13 cellular contexts compared by ENCODE assay signal in genomic region chr5:102294996-102295395, GRCh38. TPM values are rescaled to one million over a fixed set of nuclear protein-coding genes. Genes with fewer than 3 reads are reported as not detected.
DNase-seq lines count a peak whose midpoint lies in the region; ATAC-seq and TF ChIP-seq lines count a peak whose summit lies in the region.
"Had no signal": no experiment of that assay in that cellular context is flagged by ENCODE, and none has a peak within 500 bp of the region (broad histone marks: within the 10 kb centered on the region; RNA-seq: fewer than 3 reads in every experiment).

No MANE protein-coding gene starts in this region.

- H3K36me3 Mint-ChIP-seq in activated CD4-positive, alpha-beta memory T cell treated with anti-CD3 and anti-CD28 coated beads for 36 hours = no peaks in the 10 kb centered on the region

- peak overlapping the region; percentile 25 for H3K4me3 ChIP-seq in right cardiac atrium (ENCODE audit: low read length)
- no peak overlapping the region for H3K4me3 ChIP-seq in right atrium auricular region

- CTCF ChIA-PET in activated CD4-positive, alpha-beta memory T cell treated with anti-CD3 and anti-CD28 coated beads for 36 hours (lab: Charles Lee) = no interaction called here

- peaks cover 4% of the 10 kb centered on the region for H3K4me1 ChIP-seq in right cardiac atrium (ENCODE audit: control insufficient read depth, insufficient read depth, low read length)
- H3K4me1 ChIP-seq in right atrium auricular region = peaks cover 0 to 17% of the 10 kb centered on the region in 2 donors

- H3K9me3 ChIP-seq in right cardiac atrium (ENCODE audit: control insufficient read depth, low read length) (no peaks in the 10 kb centered on the region), right atrium auricular region (no peaks in the 10 kb centered on the region)
- H3K9me3 ChIP-seq: testis had no signal

- ATAC-seq in right cardiac atrium = no peak
- ATAC-seq: esophagus mucosa had no signal

- POLR2A ChIA-PET in activated CD4-positive, alpha-beta memory T cell treated with anti-CD3 and anti-CD28 coated beads for 36 hours (lab: Charles Lee) = interaction anchor here (0.6 kb wide), 1 partner anchor 1898 kb away, joined by 3 read pairs; no protein-coding TSS in a partner anchor

- no peaks in the 10 kb centered on the region for H3K9me3 Mint-ChIP-seq in activated CD4-positive, alpha-beta memory T cell treated with anti-CD3 and anti-CD28 coated beads for 36 hours

- no peaks in the 10 kb centered on the region for H3K27me3 ChIP-seq in right cardiac atrium (ENCODE audit: control insufficient read depth, insufficient read depth)
- no peaks in the 10 kb centered on the region for H3K27me3 ChIP-seq in right atrium auricular region
- H3K27me3 ChIP-seq: testis had no signal

- intact Hi-C loops in right cardiac atrium (cut with DNase I) = no loop called here
- intact Hi-C loops in activated CD4-positive, alpha-beta memory T cell treated with anti-CD3 and anti-CD28 coated beads for 36 hours (cut with micrococcal nuclease) = no loop called here

- no peaks in the 10 kb centered on the region for H3K36me3 ChIP-seq in right atrium auricular region

- WGBS in right cardiac atrium = 33% methylated on average over 3 of the region's 3 CpGs

- DNase-seq in right cardiac atrium = no peak
- DNase-seq in right atrium auricular region (ENCODE audit: low spot score) = no peak
- no peak for DNase-seq in activated CD4-positive, alpha-beta memory T cell treated with anti-CD3 and anti-CD28 coated beads for 36 hours
- peak; percentile 31 for DNase-seq in kidney tubule cell (ENCODE audit: low spot score)
- DNase-seq in AG20443 (ENCODE audit: low spot score) = no peak
- DNase-seq in GOT3 (lab: John Stamatoyannopoulos, UW) = no peak
- DNase-seq in central memory CD4-positive, alpha-beta T cell = no peak
- DNase-seq in COLO668 (lab: John Stamatoyannopoulos, UW; ENCODE audit: unreplicated experiment) = no peak
- DNase-seq: activated naive CD4-positive, alpha-beta T cell; NCI-H226; T1000; testis had no signal

- H3K27ac ChIP-seq in right cardiac atrium (ENCODE audit: low read length) (no peak overlapping the region), right atrium auricular region (no peak overlapping the region)
- H3K27ac ChIP-seq: testis had no signal

- no peak for TF ChIP-seq CTCF in right atrium auricular region (IDR thresholded peaks at IDR 0.05)

- H3K4me1 Mint-ChIP-seq in activated CD4-positive, alpha-beta memory T cell treated with anti-CD3 and anti-CD28 coated beads for 36 hours (ENCODE audit: low read depth) = peaks cover 18% of the 10 kb centered on the region

- peak overlapping the region; percentile 77 for H3K4me3 Mint-ChIP-seq in activated CD4-positive, alpha-beta memory T cell treated with anti-CD3 and anti-CD28 coated beads for 36 hours

- peaks cover 6% of the 10 kb centered on the region for H3K27me3 Mint-ChIP-seq in activated CD4-positive, alpha-beta memory T cell treated with anti-CD3 and anti-CD28 coated beads for 36 hours

- H3K27ac Mint-ChIP-seq in activated CD4-positive, alpha-beta memory T cell treated with anti-CD3 and anti-CD28 coated beads for 36 hours = no peak overlapping the region

RNA-seq across cellular contexts. Expression of gene SLCO4C1, which starts 1.1 kb away (rescaled TPM):
- total RNA-seq in right cardiac atrium (under 1 TPM; 0.03 to 0.09 (median 0.07) TPM), right atrium auricular region (under 1 TPM; 0.08 to 0.22 TPM)
- 0.05 TPM for polyA plus RNA-seq in right cardiac atrium
- under 1 TPM; 0.31 to 0.38 TPM for total RNA-seq in activated CD4-positive, alpha-beta memory T cell treated with anti-CD3 and anti-CD28 coated beads for 36 hours
- total RNA-seq: esophagus mucosa had no signal
